36 cellular contexts compared by ENCODE assay signal in the genomic region with DNA sequence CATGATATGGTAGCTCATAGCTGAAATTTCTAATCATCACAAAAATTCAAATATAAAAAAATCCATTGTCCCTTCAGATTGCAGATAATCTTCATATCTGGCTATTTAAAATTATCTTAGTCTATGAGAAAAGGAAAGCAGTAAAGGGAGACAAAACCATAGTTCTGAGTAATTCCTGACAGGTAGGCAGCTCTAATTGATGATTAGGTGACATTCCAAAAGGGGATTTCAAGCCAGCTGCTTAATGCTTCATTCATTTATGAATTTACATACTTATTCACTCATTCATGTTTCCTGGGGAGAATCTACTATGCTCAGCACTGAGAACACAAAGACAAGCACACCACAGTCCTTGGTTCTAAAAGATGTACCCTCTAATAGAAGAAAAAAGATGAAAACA.
"Had no signal": no experiment of that assay in that cellular context is flagged by ENCODE, and none has a peak within 500 bp of the region (broad histone marks: within the 10 kb centered on the region; RNA-seq: fewer than 3 reads in every experiment).

No MANE protein-coding gene starts in this region.

- H3K4me2 ChIP-seq: KMS-11 had no signal

- H3K9ac ChIP-seq: KMS-11 had no signal

- DNase-seq: Karpas-422, Kasumi-1, KG1, MG63, MM.1S, MV-4-11, NCI-H1048, NCI-H1092, NCI-H1092 treated with DMSO at 0.1 percent for 48 hours, NCI-H1105, NCI-H1105 treated with DMSO at 0.1 percent for 48 hours, NCI-H1417, NCI-H1417 treated with DMSO at 0.1 percent for 48 hours, NCI-H1436, NCI-H1436 treated with DMSO at 0.1 percent for 48 hours, NCI-H146, NCI-H1694, NCI-H1694 treated with DMSO at 0.1 percent for 48 hours, NCI-H187, NCI-H187 treated with DMSO at 0.1 percent for 48 hours, NCI-H1930, NCI-H2029, NCI-H2029 treated with DMSO at 0.1 percent for 48 hours, NCI-H2081, NCI-H2081 treated with DMSO at 0.1 percent for 48 hours, NCI-H2107, NCI-H2171, NCI-H2171 treated with DMSO at 0.1 percent for 48 hours, NCI-H2227 treated with DMSO at 0.1 percent for 48 hours, NCI-H226, NCI-H345, NCI-H446, NCI-H446 treated with DMSO at 0.1 percent for 48 hours, NCI-H510A, NCI-H510A treated with DMSO at 0.1 percent for 48 hours had no signal

- H3K27me3 ChIP-seq: MG63 had no signal

- H3K4me3 ChIP-seq: MG63 had no signal

- H3K36me3 ChIP-seq: MG63 had no signal

- H3K9me3 ChIP-seq: MG63 had no signal

- H3K27ac ChIP-seq: KMS-11 had no signal
